Comparison of ENCODE assay signal across 7 cellular contexts in the genomic region with DNA sequence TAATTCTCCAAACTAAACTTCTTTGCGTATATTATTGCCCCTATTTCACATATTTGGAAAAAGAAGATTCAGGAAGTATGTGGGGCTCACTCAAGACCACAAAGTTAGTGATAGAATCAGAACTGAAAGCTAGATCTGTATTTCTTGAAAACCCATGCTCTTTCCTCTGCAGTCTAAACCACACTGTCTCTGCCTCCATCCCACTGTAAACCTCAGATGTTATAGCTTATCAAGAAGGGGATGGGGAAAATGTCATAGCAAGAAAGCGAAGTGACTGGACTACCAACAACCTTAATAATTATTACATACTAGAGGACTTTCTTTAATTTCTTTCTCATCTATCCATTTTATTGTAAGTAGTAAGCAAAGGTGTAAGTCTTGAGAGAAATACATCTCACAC.
A peak's percentile ranks its signal among the peaks of the same experiment; 100 is the strongest.
DNase-seq lines count a peak whose midpoint lies in the region; ATAC-seq, FAIRE-seq and TF ChIP-seq lines count a peak whose summit lies in the region.

No MANE protein-coding gene starts in this region.

- intact Hi-C loops in HepG2 (cut with micrococcal nuclease; ENCODE audit: unreplicated experiment), result no loop called here

- no peaks in the 10 kb centered on the region for H3K27me3 Mint-ChIP-seq in natural killer cell treated with Interleukin-12 subunit alpha and Interleukin-12 subunit beta and Interleukin-15 and Interleukin-18, amount 100 ng/mL, for 72 hours

- H3K79me2 ChIP-seq in Loucy (ENCODE audit: insufficient read depth, low read length) (no peaks in the 10 kb centered on the region), HepG2 (ENCODE audit: insufficient read depth, low read length) (no peaks in the 10 kb centered on the region)

- TF ChIP-seq EP300 in HepG2 (IDR thresholded peaks at IDR 0.05; ENCODE audit: low read depth in 2 of 2, low read length in 2 of 2), result no peak
- TF ChIP-seq EP300 in HepG2 (CRISPR knock-in tag; IDR thresholded peaks at IDR 0.05; ENCODE audit: borderline replicate concordance), result no peak

- no peaks in the 10 kb centered on the region for H3K27me3 ChIP-seq in Loucy (ENCODE audit: insufficient read depth, low read length, poor library complexity, severe bottlenecking)
- no peaks in the 10 kb centered on the region for H3K27me3 ChIP-seq in HepG2 (ENCODE audit: control insufficient read depth in 1 of 2, insufficient read depth in 2 of 2, low read length in 2 of 2)

- peaks cover 4% of the 10 kb centered on the region; the same call in 1 of the 2 replicates for H3F3A ChIP-seq in Loucy (ENCODE audit: low read depth)

- H3K4me3 ChIP-seq in Loucy (ENCODE audit: low read length, poor library complexity, severe bottlenecking) (peak overlapping the region; percentile 2), HepG2 (replicated peaks in 1 of 3; ENCODE audit: insufficient read depth in 1 of 3, low read depth in 2 of 3, low read length in 3 of 3) (no peak overlapping the region)

- ATAC-seq in GM18907 (IDR thresholded peaks at IDR 0.05; ENCODE audit: unreplicated experiment), result peak; percentile 77
- peak; percentile 66 for ATAC-seq in GM21825 (IDR thresholded peaks at IDR 0.05; ENCODE audit: unreplicated experiment)
- peak; percentile 85 to 87 for ATAC-seq in natural killer cell treated with Interleukin-12 subunit alpha and Interleukin-12 subunit beta and Interleukin-15 and Interleukin-18, amount 100 ng/mL, for 72 hours
- ATAC-seq in HepG2, result no peak

- H3K4me3 Mint-ChIP-seq in natural killer cell treated with Interleukin-12 subunit alpha and Interleukin-12 subunit beta and Interleukin-15 and Interleukin-18, amount 100 ng/mL, for 72 hours, result peak overlapping the region; percentile 96

- WGBS in HepG2 (ENCODE audit: low lambda C conversion rate), result 21% methylated on average over 2 of the region's 2 CpGs

- no peaks in the 10 kb centered on the region for H3K36me3 ChIP-seq in Loucy (ENCODE audit: insufficient read depth, low read length)
- no peaks in the 10 kb centered on the region for H3K36me3 ChIP-seq in HepG2 (replicated peaks in 1 of 2; ENCODE audit: control insufficient read depth in 1 of 2, insufficient read depth in 2 of 2, low read length in 2 of 2)

- H4K20me1 ChIP-seq in Loucy (ENCODE audit: insufficient read depth, low read length, poor library complexity, severe bottlenecking) (no peaks in the 10 kb centered on the region), HepG2 (ENCODE audit: insufficient read depth, low read length) (no peaks in the 10 kb centered on the region)

- no peak for FAIRE-seq in HepG2 (lab: Jason Lieb, UNC)

- BruUV-seq in HepG2 (replicated peaks; lab: Mats Ljungman, UMichigan), result no TSS peak

- POLR2A ChIA-PET in HepG2 (lab: Yijun Ruan, JAX), result no interaction called here

- in situ Hi-C loops in HepG2 (cut with HindIII; ENCODE audit: extremely low pct_ligation_motif_present, low pct_unique_long_range_greater_than_20kb), result no loop called here

- no peak for TF ChIP-seq CTCF in Loucy (conservative IDR thresholded peaks at IDR 0.05; ENCODE audit: low read length)
- TF ChIP-seq CTCF in HepG2 (CRISPR knock-in tag; IDR thresholded peaks at IDR 0.05), result no peak

- H3K4me1 ChIP-seq in Loucy (ENCODE audit: insufficient read depth, low read length, poor library complexity, severe bottlenecking) (peaks cover 51% of the 10 kb centered on the region), HepG2 (ENCODE audit: insufficient read depth, low read length) (no peaks in the 10 kb centered on the region)

- no peaks in the 10 kb centered on the region for H3K9me3 Mint-ChIP-seq in natural killer cell treated with Interleukin-12 subunit alpha and Interleukin-12 subunit beta and Interleukin-15 and Interleukin-18, amount 100 ng/mL, for 72 hours

- DNase-seq in natural killer cell treated with Interleukin-12 subunit alpha and Interleukin-12 subunit beta and Interleukin-15 and Interleukin-18, amount 100 ng/mL, for 72 hours (ENCODE audit: low spot score), result peak; percentile 75
- DNase-seq in HepG2 (ENCODE audit: low spot score) (no peak), DMS153 (lab: John Stamatoyannopoulos, UW) (no peak), NOMO-1 (lab: John Stamatoyannopoulos, UW; ENCODE audit: unreplicated experiment in 2 of 2) (no peak)

- peaks cover 7% of the 10 kb centered on the region for H3K36me3 Mint-ChIP-seq in natural killer cell treated with Interleukin-12 subunit alpha and Interleukin-12 subunit beta and Interleukin-15 and Interleukin-18, amount 100 ng/mL, for 72 hours

- H3K27ac Mint-ChIP-seq in natural killer cell treated with Interleukin-12 subunit alpha and Interleukin-12 subunit beta and Interleukin-15 and Interleukin-18, amount 100 ng/mL, for 72 hours, result peak overlapping the region; percentile 96 to 99

- H3K9ac ChIP-seq in Loucy (ENCODE audit: low read depth, low read length, poor library complexity, severe bottlenecking) (no peak overlapping the region), HepG2 (ENCODE audit: insufficient read depth, low read depth, low read length) (no peak overlapping the region)

- TF ChIP-seq POLR2A in HepG2 (IDR thresholded peaks at IDR 0.05; ENCODE audit: insufficient read depth in 1 of 2, low read depth in 2 of 2, low read length in 2 of 2), result no peak

- peak overlapping the region; percentile 63 for H3K4me2 ChIP-seq in Loucy (ENCODE audit: low read depth, low read length, poor library complexity, severe bottlenecking)
- H3K4me2 ChIP-seq in HepG2 (ENCODE audit: low read depth, low read length), result no peak overlapping the region

- no peak overlapping the region for H3K27ac ChIP-seq in HepG2 (ENCODE audit: extremely low read length, insufficient read depth, low read length)

- H3K9me3 ChIP-seq in Loucy (ENCODE audit: insufficient read depth, low read depth, low read length) (no peaks in the 10 kb centered on the region), HepG2 (ENCODE audit: low read length) (no peaks in the 10 kb centered on the region)

- H2AFZ ChIP-seq in Loucy (ENCODE audit: low read length), result no peak overlapping the region
- H2AFZ ChIP-seq in HepG2 (ENCODE audit: low read length), result no peak overlapping the region

- H3K4me1 Mint-ChIP-seq in natural killer cell treated with Interleukin-12 subunit alpha and Interleukin-12 subunit beta and Interleukin-15 and Interleukin-18, amount 100 ng/mL, for 72 hours (ENCODE audit: low read depth in 2 of 2), result peaks cover 83 to 84% of the 10 kb centered on the region in 2 donors

- CTCF ChIA-PET in HepG2 (lab: Yijun Ruan, JAX; ENCODE audit: low intra/inter-chr PET ratio, low total read pairs), result no interaction called here

- no peaks in the 10 kb centered on the region for H3K9me2 ChIP-seq in Loucy (replicated peaks; ENCODE audit: low read depth, low read length)

- no peak for TF ChIP-seq RAD21 in HepG2 (CRISPR knock-in tag; IDR thresholded peaks at IDR 0.05)

TF ChIP-seq in HepG2, 621 proteins besides CTCF, POLR2A, EP300 and RAD21:
- TF ChIP-seq, protein P1, sequence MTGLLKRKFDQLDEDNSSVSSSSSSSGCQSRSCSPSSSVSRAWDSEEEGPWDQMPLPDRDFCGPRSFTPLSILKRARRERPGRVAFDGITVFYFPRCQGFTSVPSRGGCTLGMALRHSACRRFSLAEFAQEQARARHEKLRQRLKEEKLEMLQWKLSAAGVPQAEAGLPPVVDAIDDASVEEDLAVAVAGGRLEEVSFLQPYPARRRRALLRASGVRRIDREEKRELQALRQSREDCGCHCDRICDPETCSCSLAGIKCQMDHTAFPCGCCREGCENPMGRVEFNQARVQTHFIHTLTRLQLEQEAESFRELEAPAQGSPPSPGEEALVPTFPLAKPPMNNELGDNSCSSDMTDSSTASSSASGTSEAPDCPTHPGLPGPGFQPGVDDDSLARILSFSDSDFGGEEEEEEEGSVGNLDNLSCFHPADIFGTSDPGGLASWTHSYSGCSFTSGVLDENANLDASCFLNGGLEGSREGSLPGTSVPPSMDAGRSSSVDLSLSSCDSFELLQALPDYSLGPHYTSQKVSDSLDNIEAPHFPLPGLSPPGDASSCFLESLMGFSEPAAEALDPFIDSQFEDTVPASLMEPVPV (CRISPR knock-in tag; IDR thresholded peaks at IDR 0.05), result no peak
TF ChIP-seq in HepG2: peak in this region for 0.
